Comparison of ENCODE assay signal across 8 cellular contexts in genomic region chr17:13594762-13595697, GRCh38. TPM values are rescaled to one million over a fixed set of nuclear protein-coding genes. Genes with fewer than 3 reads are reported as not detected.
DNase-seq lines count a peak whose midpoint lies in the region; ATAC-seq and TF ChIP-seq lines count a peak whose summit lies in the region.

No MANE protein-coding gene starts in this region.

- H3K27ac Mint-ChIP-seq in Caco-2 (ENCODE audit: unreplicated experiment) (no peak overlapping the region), endothelial cell (ENCODE audit: unreplicated experiment) (no peak overlapping the region)
- H3K27ac Mint-ChIP-seq in activated CD8-positive, alpha-beta memory T cell treated with anti-CD3 and anti-CD28 coated beads, Interleukin-2, amount 10 ng/mL, durations not matched to agents 7 days and 5 days, result no peak overlapping the region

- no peaks in the 10 kb centered on the region for H3K27me3 ChIP-seq in Caco-2 (replicated peaks; ENCODE audit: control insufficient read depth, insufficient read depth, low read length)

- ATAC-seq in HG02623 (IDR thresholded peaks at IDR 0.05; ENCODE audit: unreplicated experiment) (peak; percentile 57), GM18505 (IDR thresholded peaks at IDR 0.05; ENCODE audit: unreplicated experiment) (no peak)
- ATAC-seq in activated CD8-positive, alpha-beta memory T cell treated with anti-CD3 and anti-CD28 coated beads, Interleukin-2, amount 10 ng/mL, durations not matched to agents 7 days and 5 days, result peak; percentile 77

- DNase-seq in Caco-2, result peak; percentile 53 to 64
- DNase-seq in NOMO-1 treated with dmso at 0.1 percent for 144 hours (lab: John Stamatoyannopoulos, UW; ENCODE audit: unreplicated experiment), result peak; percentile 65
- peak; percentile 82 for DNase-seq in activated CD8-positive, alpha-beta memory T cell treated with anti-CD3 and anti-CD28 coated beads, Interleukin-2, amount 10 ng/mL, durations not matched to agents 7 days and 5 days
- peak; percentile 82 for DNase-seq in endothelial cell (ENCODE audit: low spot score)
- DNase-seq in myocyte (ENCODE audit: low read depth), result peak; percentile 88
- peak; percentile 71 for DNase-seq in stimulated activated CD8-positive, alpha-beta memory T cell treated with anti-CD3 and anti-CD28 coated beads, Interleukin-7, amount 100 ng/mL, for 24 hours (ENCODE audit: low read depth)

- TF ChIP-seq POLR2A in GM18505 (IDR thresholded peaks at IDR 0.05; ENCODE audit: borderline replicate concordance, extremely low read depth, insufficient read depth, insufficient read length), result no peak

- TF ChIP-seq CTCF in Caco-2 (IDR thresholded peaks at IDR 0.05; ENCODE audit: insufficient read depth in 1 of 2, low read depth in 1 of 2, low read length in 1 of 2, severe bottlenecking in 1 of 2, unreplicated experiment in 1 of 2) (peak; percentile 53 to 59), endothelial cell (IDR thresholded peaks at IDR 0.05; ENCODE audit: unreplicated experiment) (peak; percentile 82)

- no peaks in the 10 kb centered on the region for H3K27me3 Mint-ChIP-seq in Caco-2 (ENCODE audit: insufficient read depth, unreplicated experiment)
- H3K27me3 Mint-ChIP-seq in activated CD8-positive, alpha-beta memory T cell treated with anti-CD3 and anti-CD28 coated beads, Interleukin-2, amount 10 ng/mL, durations not matched to agents 7 days and 5 days, result peaks cover 41% of the 10 kb centered on the region
- peaks cover 2% of the 10 kb centered on the region for H3K27me3 Mint-ChIP-seq in endothelial cell (ENCODE audit: unreplicated experiment)

- H3K4me3 ChIP-seq in Caco-2 (ENCODE audit: low read depth, low read length), result no peak overlapping the region

- no peaks in the 10 kb centered on the region for H3K9me3 Mint-ChIP-seq in Caco-2 (ENCODE audit: unreplicated experiment)
- H3K9me3 Mint-ChIP-seq in activated CD8-positive, alpha-beta memory T cell treated with anti-CD3 and anti-CD28 coated beads, Interleukin-2, amount 10 ng/mL, durations not matched to agents 7 days and 5 days (ENCODE audit: low read depth), result no peaks in the 10 kb centered on the region
- no peaks in the 10 kb centered on the region for H3K9me3 Mint-ChIP-seq in endothelial cell (ENCODE audit: unreplicated experiment)

- POLR2A ChIA-PET in Caco-2 (lab: Charles Lee), result no interaction called here

- CTCF ChIA-PET in Caco-2 (lab: Charles Lee), result no interaction called here
- CTCF ChIA-PET in activated CD8-positive, alpha-beta memory T cell treated with anti-CD3 and anti-CD28 coated beads, Interleukin-2, amount 10 ng/mL, durations not matched to agents 7 days and 5 days (lab: Charles Lee), result interaction anchor here (0.8 to 5.7 kb wide), 5 partner anchors 119 to 1331 kb away, joined by 3 to 48 read pairs (median 5); partner anchors contain the start of gene HS3ST3B1

- BruUV-seq in Caco-2 (replicated peaks; lab: Mats Ljungman, UMichigan), result no TSS peak

- intact Hi-C loops in Caco-2 (cut with micrococcal nuclease; ENCODE audit: unreplicated experiment), result loop anchor here (5.0 to 10.0 kb wide), 3 partner anchors 258 to 960 kb away; no protein-coding TSS in a partner anchor

- no peak overlapping the region for H3K4me3 Mint-ChIP-seq in Caco-2 (ENCODE audit: unreplicated experiment)
- no peak overlapping the region for H3K4me3 Mint-ChIP-seq in activated CD8-positive, alpha-beta memory T cell treated with anti-CD3 and anti-CD28 coated beads, Interleukin-2, amount 10 ng/mL, durations not matched to agents 7 days and 5 days
- H3K4me3 Mint-ChIP-seq in endothelial cell (ENCODE audit: unreplicated experiment), result no peak overlapping the region

- H3K4me1 ChIP-seq in Caco-2, result no peaks in the 10 kb centered on the region

- H3K4me1 Mint-ChIP-seq in Caco-2 (ENCODE audit: low read depth, unreplicated experiment) (no peaks in the 10 kb centered on the region), endothelial cell (ENCODE audit: unreplicated experiment) (peaks cover 6% of the 10 kb centered on the region)
- H3K4me1 Mint-ChIP-seq in activated CD8-positive, alpha-beta memory T cell treated with anti-CD3 and anti-CD28 coated beads, Interleukin-2, amount 10 ng/mL, durations not matched to agents 7 days and 5 days, result peaks cover 6% of the 10 kb centered on the region

- H3K9me3 ChIP-seq in Caco-2, result no peaks in the 10 kb centered on the region

- H3K36me3 ChIP-seq in Caco-2 (ENCODE audit: control insufficient read depth, insufficient read depth, low read length), result no peaks in the 10 kb centered on the region

- H3K36me3 Mint-ChIP-seq in Caco-2 (ENCODE audit: insufficient read depth, unreplicated experiment) (no peaks in the 10 kb centered on the region), endothelial cell (ENCODE audit: low read depth, unreplicated experiment) (no peaks in the 10 kb centered on the region)
- H3K36me3 Mint-ChIP-seq in activated CD8-positive, alpha-beta memory T cell treated with anti-CD3 and anti-CD28 coated beads, Interleukin-2, amount 10 ng/mL, durations not matched to agents 7 days and 5 days, result no peaks in the 10 kb centered on the region

RNA-seq across cellular contexts. Expression of gene HS3ST3A1, which starts 6.7 kb away (rescaled TPM):
- total RNA-seq in Caco-2 (2022) (0.51 TPM in 1 of 2 replicates, not detected in the other), endothelial cell (ENCODE audit: unreplicated experiment) (1.1 TPM), myocyte (6.5 and 9.7 TPM in 2 replicates)
- under 1 TPM in 1 of 2 experiments, not detected in 1; 0.21 TPM for total RNA-seq in activated CD8-positive, alpha-beta memory T cell treated with anti-CD3 and anti-CD28 coated beads, Interleukin-2, amount 10 ng/mL, durations not matched to agents 7 days and 5 days
- polyA plus RNA-seq in myocyte (2012), result 3.5 TPM
